17 cellular contexts compared by ENCODE assay signal in genomic region chr1:9680091-9680490, GRCh38.
"Had no signal": no experiment of that assay in that cellular context is flagged by ENCODE, and none has a peak within 500 bp of the region (broad histone marks: within the 10 kb centered on the region; RNA-seq: fewer than 3 reads in every experiment).

No MANE protein-coding gene starts in this region.

- H3K27ac ChIP-seq: cardiac muscle cell, foreskin keratinocyte, lower lobe of right lung, ovary, psoas muscle, right atrium auricular region, upper lobe of left lung had no signal

- H3K27me3 ChIP-seq: cardiac muscle cell, foreskin keratinocyte, ovary, right atrium auricular region, upper lobe of left lung had no signal

- H3K27me3 Mint-ChIP-seq: activated CD4-positive, alpha-beta memory T cell treated with anti-CD3 and anti-CD28 coated beads, Interleukin-2, amount 10 ng/mL, durations not matched to agents 7 days and 5 days; dendritic cell treated with granulocyte-macrophage colony-stimulating factor and Interleukin-4, amounts not matched to agents 40 ng/mL and 50 ng/mL, for 4 days; naive B cell had no signal

- H3K4me3 ChIP-seq: cardiac muscle cell, lower lobe of right lung, ovary, psoas muscle, right atrium auricular region, upper lobe of left lung had no signal

- H3K9me3 ChIP-seq: lower lobe of right lung, ovary, psoas muscle, right atrium auricular region, upper lobe of left lung had no signal

- H3K36me3 ChIP-seq: cardiac muscle cell, lower lobe of right lung, ovary, right atrium auricular region, upper lobe of left lung had no signal

- H3K27ac Mint-ChIP-seq: activated CD4-positive, alpha-beta memory T cell treated with anti-CD3 and anti-CD28 coated beads, Interleukin-2, amount 10 ng/mL, durations not matched to agents 7 days and 5 days; dendritic cell treated with granulocyte-macrophage colony-stimulating factor and Interleukin-4, amounts not matched to agents 40 ng/mL and 50 ng/mL, for 4 days; T-helper 1 cell treated with Interleukin-12 subunit alpha and Interleukin-12 subunit beta and Interleukin-4 antibody, amounts not matched to agents 30 μg/mL and 1 μg/mL, for 36 hours had no signal

- H3K4me3 Mint-ChIP-seq: activated CD4-positive, alpha-beta memory T cell treated with anti-CD3 and anti-CD28 coated beads, Interleukin-2, amount 10 ng/mL, durations not matched to agents 7 days and 5 days; dendritic cell treated with granulocyte-macrophage colony-stimulating factor and Interleukin-4, amounts not matched to agents 40 ng/mL and 50 ng/mL, for 4 days had no signal

- DNase-seq: activated CD4-positive, alpha-beta memory T cell treated with anti-CD3 and anti-CD28 coated beads, Interleukin-2, amount 10 ng/mL, durations not matched to agents 7 days and 5 days; activated CD4-positive, alpha-beta T cell treated with anti-CD3 and anti-CD28 coated beads for 48 hours; effector CD4-positive, alpha-beta T cell; foreskin keratinocyte; lower lobe of right lung; mesendoderm; naive B cell; ovary; psoas muscle; stimulated activated CD4-positive, alpha-beta T cell treated with anti-CD3 and anti-CD28 coated beads, Interleukin-4, amount 100 ng/mL, for 24 hours; stimulated activated naive CD8-positive, alpha-beta T cell treated with anti-CD3 and anti-CD28 coated beads, Interleukin-15, Interleukin-2, amounts not matched to agents 100 U/mL and 50 U/mL, for 24 hours; upper lobe of left lung had no signal

- H3K4me1 ChIP-seq: foreskin keratinocyte, lower lobe of right lung, psoas muscle, right atrium auricular region had no signal

- H3K9me3 Mint-ChIP-seq: activated CD4-positive, alpha-beta memory T cell treated with anti-CD3 and anti-CD28 coated beads, Interleukin-2, amount 10 ng/mL, durations not matched to agents 7 days and 5 days; dendritic cell treated with granulocyte-macrophage colony-stimulating factor and Interleukin-4, amounts not matched to agents 40 ng/mL and 50 ng/mL, for 4 days; naive B cell; T-helper 1 cell treated with Interleukin-12 subunit alpha and Interleukin-12 subunit beta and Interleukin-4 antibody, amounts not matched to agents 30 μg/mL and 1 μg/mL, for 36 hours had no signal

- ATAC-seq: foreskin keratinocyte; left lobe of liver; lower lobe of right lung; psoas muscle; stimulated activated naive CD8-positive, alpha-beta T cell treated with anti-CD3 and anti-CD28 coated beads, Interleukin-15, Interleukin-2, amounts not matched to agents 100 U/mL and 50 U/mL, for 24 hours had no signal
